Comparison of ENCODE assay signal across 12 cellular contexts in genomic region chrX:138710311-138710791, GRCh38. TPM values are rescaled to one million over a fixed set of nuclear protein-coding genes. Genes with fewer than 3 reads are reported as not detected.
DNase-seq lines count a peak whose midpoint lies in the region; ATAC-seq and TF ChIP-seq lines count a peak whose summit lies in the region.
"Had no signal": no experiment of that assay in that cellular context is flagged by ENCODE, and none has a peak within 500 bp of the region (broad histone marks: within the 10 kb centered on the region; RNA-seq: fewer than 3 reads in every experiment).

No MANE protein-coding gene starts in this region.

- TF ChIP-seq CTCF in kidney epithelial cell (IDR thresholded peaks at IDR 0.05; ENCODE audit: insufficient read depth, low read length, poor library complexity, severe bottlenecking) (no peak), sigmoid colon (IDR thresholded peaks at IDR 0.05) (no peak), PC-9 (conservative IDR thresholded peaks at IDR 0.05) (no peak)

- no peaks in the 10 kb centered on the region for H3K9me3 Mint-ChIP-seq in activated naive CD4-positive, alpha-beta T cell treated with anti-CD3 and anti-CD28 coated beads, Interleukin-2, amount 50 U/mL, for 72 hours
- H3K9me3 Mint-ChIP-seq: CD4-positive, alpha-beta T cell had no signal

- no peaks in the 10 kb centered on the region for H3K9me2 ChIP-seq in PC-9 (ENCODE audit: insufficient read depth)

- POLR2A ChIA-PET in PC-9 (lab: Charles Lee; ENCODE audit: unreplicated experiment): no interaction called here

- H3K4me2 ChIP-seq in PC-9: no peak overlapping the region

- no peak for TF ChIP-seq POLR2A in sigmoid colon (IDR thresholded peaks at IDR 0.05)

- H3K27me3 ChIP-seq in kidney epithelial cell (ENCODE audit: control insufficient read depth, insufficient read depth, low read length) (peaks cover 17% of the 10 kb centered on the region), sigmoid colon (no peaks in the 10 kb centered on the region), PC-9 (ENCODE audit: insufficient read depth, low read depth) (no peaks in the 10 kb centered on the region)

- H3K79me2 ChIP-seq in PC-9 (ENCODE audit: low read depth): no peaks in the 10 kb centered on the region

- peaks cover 0 to 9% of the 10 kb centered on the region in 2 donors for H3K36me3 Mint-ChIP-seq in activated naive CD4-positive, alpha-beta T cell treated with anti-CD3 and anti-CD28 coated beads, Interleukin-2, amount 50 U/mL, for 72 hours

- no peak for ATAC-seq in activated naive CD4-positive, alpha-beta T cell treated with anti-CD3 and anti-CD28 coated beads, Interleukin-2, amount 50 U/mL, for 72 hours
- ATAC-seq: SK-N-SH treated with all-trans-retinoic acid at 6 μM for 48 hours had no signal

- WGBS in sigmoid colon, 2 donors: 5 to 10% methylated on average over 15 of the region's 15 CpGs

- H3K27ac Mint-ChIP-seq in activated naive CD4-positive, alpha-beta T cell treated with anti-CD3 and anti-CD28 coated beads, Interleukin-2, amount 50 U/mL, for 72 hours: no peak overlapping the region
- H3K27ac Mint-ChIP-seq: CD4-positive, alpha-beta T cell had no signal

- no peak overlapping the region for H2AFZ ChIP-seq in PC-9

- peak in 15 of 61 donors; percentile 0 to 44 (median 4) for DNase-seq in caudate nucleus (lab: John Stamatoyannopoulos, UW)
- no peak for DNase-seq in kidney epithelial cell (ENCODE audit: low read depth)
- no peak for DNase-seq in sigmoid colon
- no peak for DNase-seq in germinal center (ENCODE audit: low spot score)
- no peak for DNase-seq in activated T-cell treated with anti-CD3 and anti-CD28 coated beads for 4 hours
- no peak for DNase-seq in PC-9
- DNase-seq in activated naive CD4-positive, alpha-beta T cell treated with anti-CD3 and anti-CD28 coated beads, Interleukin-2, amount 50 U/mL, for 72 hours (ENCODE audit: low spot score in 2 of 2): no peak
- DNase-seq: CD4-positive, alpha-beta T cell; NCI-H2029 treated with DMSO at 0.1 percent for 48 hours; stimulated activated naive CD4-positive, alpha-beta T cell treated with Interleukin-2 at 50 U/mL for 16 hours had no signal

- H3K4me3 ChIP-seq in kidney epithelial cell (ENCODE audit: low read depth, low read length) (peak overlapping the region; percentile 9), sigmoid colon (peak overlapping the region; percentile 43 to 63 (median 54)), PC-9 (no peak overlapping the region)

- H3K9me3 ChIP-seq in ES-I3 (ENCODE audit: control insufficient read depth, insufficient read depth, low read length) (no peaks in the 10 kb centered on the region; the same call in 1 of the 2 replicates), sigmoid colon (no peaks in the 10 kb centered on the region), PC-9 (ENCODE audit: insufficient read depth, low read depth) (no peaks in the 10 kb centered on the region)

- H3K36me3 ChIP-seq in ES-I3 (ENCODE audit: insufficient read depth, low read length) (peaks cover 6% of the 10 kb centered on the region; the same call in 1 of the 2 replicates), kidney epithelial cell (ENCODE audit: control insufficient read depth, insufficient read depth, low read length) (no peaks in the 10 kb centered on the region), sigmoid colon (no peaks in the 10 kb centered on the region), PC-9 (ENCODE audit: low read depth) (no peaks in the 10 kb centered on the region)

- no peak for TF ChIP-seq EP300 in sigmoid colon (IDR thresholded peaks at IDR 0.05)

- intact Hi-C loops in sigmoid colon (cut with DNase I): loop anchor here (5.0 kb wide), 1 partner anchor 63 kb away; no protein-coding TSS in a partner anchor
- intact Hi-C loops in PC-9 (cut with micrococcal nuclease; ENCODE audit: unreplicated experiment): no loop called here

- no TSS peak for BruUV-seq in PC-9 (replicated peaks; lab: Mats Ljungman, UMichigan)

- CTCF ChIA-PET in PC-9 (lab: Charles Lee): no interaction called here

- peak overlapping the region; percentile 26 for H3K27ac ChIP-seq in caudate nucleus (ENCODE audit: low read depth, low read length)
- peak overlapping the region; percentile 68 to 76 (median 70) for H3K27ac ChIP-seq in sigmoid colon
- no peak overlapping the region for H3K27ac ChIP-seq in PC-9

- H3K9ac ChIP-seq in ES-I3 (ENCODE audit: low read depth, low read length): peak overlapping the region; percentile 78

- H4K20me1 ChIP-seq in PC-9 (ENCODE audit: insufficient read depth): no peaks in the 10 kb centered on the region

- peaks cover 6% of the 10 kb centered on the region for H3K4me1 ChIP-seq in ES-I3 (ENCODE audit: insufficient read depth, low read length)
- H3K4me1 ChIP-seq in sigmoid colon: no peaks in the 10 kb centered on the region
- no peaks in the 10 kb centered on the region for H3K4me1 ChIP-seq in PC-9 (replicated peaks; ENCODE audit: insufficient read depth)

- no peaks in the 10 kb centered on the region for H3F3A ChIP-seq in PC-9 (ENCODE audit: insufficient read depth, low read depth)

RNA-seq across cellular contexts. Expression of gene FGF13, which starts 1.2 kb away (rescaled TPM):
- total RNA-seq in kidney epithelial cell (7.8 and 9.6 TPM in 2 replicates), sigmoid colon (10 to 100 TPM in 3 of 4 donors, 1 to 10 TPM in 1; 9.6 to 15.0 (median 12.6) TPM), PC-9 (2021) (0.50 and 0.90 TPM in 2 replicates)
- polyA plus RNA-seq in sigmoid colon: 1 to 10 TPM; 1.4 to 6.0 (median 3.7) TPM
- total RNA-seq in activated naive CD4-positive, alpha-beta T cell treated with anti-CD3 and anti-CD28 coated beads, Interleukin-2, amount 50 U/mL, for 72 hours: not detected
- total RNA-seq: CD4-positive, alpha-beta T cell had no signal
